ENCODE assay signal across 19 cellular contexts in genomic region chr5:168152660-168153059, GRCh38.
DNase-seq lines count a peak whose midpoint lies in the region; ATAC-seq, FAIRE-seq and TF ChIP-seq lines count a peak whose summit lies in the region.
"Had no signal": no experiment of that assay in that cellular context is flagged by ENCODE, and none has a peak within 500 bp of the region (broad histone marks: within the 10 kb centered on the region; RNA-seq: fewer than 3 reads in every experiment).

No MANE protein-coding gene starts in this region.

- H3K9me3 ChIP-seq in left ventricle myocardium inferior (replicated peaks) = no peaks in the 10 kb centered on the region
- H3K9me3 ChIP-seq in right atrium auricular region = no peaks in the 10 kb centered on the region
- no peaks in the 10 kb centered on the region for H3K9me3 ChIP-seq in RWPE2 (ENCODE audit: severe bottlenecking)
- H3K9me3 ChIP-seq in smooth muscle cell (replicated peaks; ENCODE audit: low read depth) = no peaks in the 10 kb centered on the region
- no peaks in the 10 kb centered on the region for H3K9me3 ChIP-seq in small intestine (ENCODE audit: control insufficient read depth, low read depth)
- H3K9me3 ChIP-seq: prostate gland had no signal

- H3K79me2 ChIP-seq in smooth muscle cell (ENCODE audit: low read depth) = no peaks in the 10 kb centered on the region

- no peaks in the 10 kb centered on the region for H3K36me3 ChIP-seq in left ventricle myocardium inferior
- H3K36me3 ChIP-seq in right atrium auricular region = no peaks in the 10 kb centered on the region
- H3K36me3 ChIP-seq in RWPE2 (ENCODE audit: low read depth) = no peaks in the 10 kb centered on the region
- no peaks in the 10 kb centered on the region for H3K36me3 ChIP-seq in smooth muscle cell (ENCODE audit: low read depth)
- H3K36me3 ChIP-seq in small intestine (ENCODE audit: control insufficient read depth in 2 of 2, insufficient read depth in 2 of 2, low read length in 2 of 2) = no peaks in the 10 kb centered on the region
- H3K36me3 ChIP-seq: prostate gland had no signal

- no peaks in the 10 kb centered on the region for H3F3A ChIP-seq in smooth muscle cell (ENCODE audit: low read depth)

- intact Hi-C loops in left ventricle myocardium inferior (cut with micrococcal nuclease) = no loop called here

- H4K20me1 ChIP-seq in smooth muscle cell (ENCODE audit: low read depth) = no peaks in the 10 kb centered on the region

- H3K4me1 ChIP-seq in left ventricle myocardium inferior (peaks cover 51% of the 10 kb centered on the region), right atrium auricular region (no peaks in the 10 kb centered on the region), RWPE2 (ENCODE audit: insufficient read depth, poor library complexity, severe bottlenecking) (no peaks in the 10 kb centered on the region), smooth muscle cell (ENCODE audit: low read depth) (peaks cover 17% of the 10 kb centered on the region), small intestine (ENCODE audit: control insufficient read depth in 2 of 2, insufficient read depth in 1 of 2, low read depth in 1 of 2, low read length in 1 of 2) (no peaks in the 10 kb centered on the region)
- H3K4me1 ChIP-seq: prostate gland had no signal

- peak overlapping the region; percentile 73 for H3K27ac ChIP-seq in left ventricle myocardium inferior (replicated peaks)
- no peak overlapping the region for H3K27ac ChIP-seq in right atrium auricular region
- H3K27ac ChIP-seq in RWPE2 (ENCODE audit: poor library complexity, severe bottlenecking) = no peak overlapping the region
- H3K27ac ChIP-seq in smooth muscle cell (ENCODE audit: low read depth) = peak overlapping the region; percentile 75
- no peak overlapping the region for H3K27ac ChIP-seq in small intestine (ENCODE audit: low read depth in 1 of 2, low read length in 1 of 2)
- H3K27ac ChIP-seq: prostate gland had no signal

- no peak overlapping the region for H3K9ac ChIP-seq in smooth muscle cell (ENCODE audit: low read depth)

- no peak overlapping the region for H2AFZ ChIP-seq in smooth muscle cell (ENCODE audit: low read depth)

- 36% methylated on average over 3 of the region's 3 CpGs for WGBS in smooth muscle cell (ENCODE audit: low lambda C conversion rate)
- 78 to 84% (median 78%) methylated on average over 3 of the region's 3 CpGs for WGBS in small intestine, 3 donors

- no peak for DNase-seq in left ventricle myocardium inferior
- DNase-seq in right atrium auricular region (ENCODE audit: low spot score) = no peak
- no peak for DNase-seq in RWPE2 (ENCODE audit: low spot score)
- no peak for DNase-seq in smooth muscle cell (lab: John Stamatoyannopoulos, UW; ENCODE audit: unreplicated experiment)
- no peak for DNase-seq in NAMALWA (ENCODE audit: low spot score)
- DNase-seq in small intestine = no peak
- DNase-seq: activated CD4-positive, alpha-beta T cell treated with anti-CD3 and anti-CD28 coated beads for 48 hours; activated naive CD8-positive, alpha-beta T cell treated with anti-CD3 and anti-CD28 coated beads for 36 hours; Calu3; caudate nucleus; effector memory CD4-positive, alpha-beta T cell; GOT3; left ventricle myocardium superior; NCI-H1092; T-helper 9 cell had no signal

- peak overlapping the region; percentile 52 for H3K4me2 ChIP-seq in smooth muscle cell

- no peak for FAIRE-seq in small intestine (lab: Jason Lieb, UNC)

- ATAC-seq in HG03280 (IDR thresholded peaks at IDR 0.05; ENCODE audit: unreplicated experiment) = peak; percentile 68
- peak; percentile 41; the same call in 2 of the 3 replicates for ATAC-seq in RWPE2 (ENCODE audit: low read depth)
- no peak for ATAC-seq in GM18517 (IDR thresholded peaks at IDR 0.05; ENCODE audit: unreplicated experiment)
- ATAC-seq: naive thymus-derived CD8-positive, alpha-beta T cell had no signal

- TF ChIP-seq CTCF in left ventricle myocardium inferior (IDR thresholded peaks at IDR 0.05; ENCODE audit: borderline replicate concordance) (no peak), right atrium auricular region (IDR thresholded peaks at IDR 0.05) (no peak), RWPE2 (IDR thresholded peaks at IDR 0.05; ENCODE audit: poor library complexity, severe bottlenecking) (no peak), smooth muscle cell (IDR thresholded peaks at IDR 0.05; ENCODE audit: borderline replicate concordance, insufficient read depth, poor library complexity, severe bottlenecking) (no peak)

- H3K4me3 ChIP-seq in left ventricle myocardium inferior = no peak overlapping the region
- no peak overlapping the region for H3K4me3 ChIP-seq in right atrium auricular region
- H3K4me3 ChIP-seq in RWPE2 (ENCODE audit: severe bottlenecking) = no peak overlapping the region
- H3K4me3 ChIP-seq in smooth muscle cell = no peak overlapping the region
- H3K4me3 ChIP-seq in small intestine (ENCODE audit: low read depth in 1 of 2, low read length in 2 of 2) = no peak overlapping the region
- H3K4me3 ChIP-seq: prostate gland had no signal

- no peaks in the 10 kb centered on the region for H3K27me3 ChIP-seq in left ventricle myocardium inferior (ENCODE audit: low read depth)
- H3K27me3 ChIP-seq in right atrium auricular region = no peaks in the 10 kb centered on the region
- H3K27me3 ChIP-seq in RWPE2 (ENCODE audit: insufficient read depth, poor library complexity, severe bottlenecking) = peaks cover 13% of the 10 kb centered on the region
- H3K27me3 ChIP-seq in smooth muscle cell (ENCODE audit: low read depth) = no peaks in the 10 kb centered on the region
- no peaks in the 10 kb centered on the region for H3K27me3 ChIP-seq in small intestine (ENCODE audit: control insufficient read depth in 2 of 2, insufficient read depth in 2 of 2, low read length in 2 of 2)

Comparison
In these comparisons a context has a peak if more than half of its experiments do, and no peak if none do; other contexts are left out.
1. H3K27ac ChIP-seq: peak in left ventricle myocardium inferior (single experiment) and smooth muscle cell (single experiment); none in right atrium auricular region (0 of 2), RWPE2 (single experiment) and small intestine (0 of 2).